Comparison of ENCODE assay signal across 8 cellular contexts in genomic region chr11:12235945-12236743, GRCh38.
A peak's percentile ranks its signal among the peaks of the same experiment; 100 is the strongest.
DNase-seq lines count a peak whose midpoint lies in the region; ATAC-seq and TF ChIP-seq lines count a peak whose summit lies in the region.

No MANE protein-coding gene starts in this region.

- H3K36me3 ChIP-seq in left ventricle myocardium inferior: peaks cover 36% of the 10 kb centered on the region
- peaks cover 0 to 14% (median 3%) of the 10 kb centered on the region in 4 donors for H3K36me3 ChIP-seq in sigmoid colon

- H3K4me3 Mint-ChIP-seq in activated naive CD8-positive, alpha-beta T cell: peak overlapping the region; percentile 53

- DNase-seq in DMS79 treated with DMSO at 0.1 percent for 48 hours (lab: John Stamatoyannopoulos, UW) (peak; percentile 57), RKO (ENCODE audit: low spot score) (peak; percentile 75), left ventricle myocardium inferior (no peak), sigmoid colon (no peak), HuH-7.5 (ENCODE audit: low spot score) (no peak)

- intact Hi-C loops in left ventricle myocardium inferior (cut with micrococcal nuclease) (loop anchor here (10.0 kb wide), 1 partner anchor 151 kb away; no protein-coding TSS in a partner anchor), sigmoid colon (cut with DNase I) (loop anchor here (2.0 to 5.0 kb wide), 2 partner anchors 73 to 124 kb away; partner anchors contain the start of gene MICAL2)

- ATAC-seq in GM19463 (IDR thresholded peaks at IDR 0.05; ENCODE audit: unreplicated experiment) (peak; percentile 65), HG03571 (IDR thresholded peaks at IDR 0.05; ENCODE audit: unreplicated experiment) (peak; percentile 70)

- H3K27ac Mint-ChIP-seq in activated naive CD8-positive, alpha-beta T cell: peak overlapping the region; percentile 77

- H3K9me3 ChIP-seq in left ventricle myocardium inferior (replicated peaks) (no peaks in the 10 kb centered on the region), sigmoid colon (no peaks in the 10 kb centered on the region)

- H3K27ac ChIP-seq in left ventricle myocardium inferior (replicated peaks) (peak overlapping the region; percentile 36), sigmoid colon (peak overlapping the region; percentile 77 to 89 (median 86))

- TF ChIP-seq CTCF in left ventricle myocardium inferior (IDR thresholded peaks at IDR 0.05; ENCODE audit: borderline replicate concordance): peak; percentile 81
- TF ChIP-seq CTCF in sigmoid colon (IDR thresholded peaks at IDR 0.05): peak; percentile 32 to 64 (median 56)

- no peaks in the 10 kb centered on the region for H3K9me3 Mint-ChIP-seq in activated naive CD8-positive, alpha-beta T cell (ENCODE audit: low read depth)

- H3K4me1 ChIP-seq in left ventricle myocardium inferior: peaks cover 55% of the 10 kb centered on the region
- peaks cover 0 to 83% (median 76%) of the 10 kb centered on the region in 4 donors for H3K4me1 ChIP-seq in sigmoid colon

- peaks cover 21% of the 10 kb centered on the region for H3K4me1 Mint-ChIP-seq in activated naive CD8-positive, alpha-beta T cell (ENCODE audit: low read depth)

- no peak for TF ChIP-seq POLR2A in sigmoid colon (IDR thresholded peaks at IDR 0.05)

- no peaks in the 10 kb centered on the region for H3K36me3 Mint-ChIP-seq in activated naive CD8-positive, alpha-beta T cell

- H3K4me3 ChIP-seq in left ventricle myocardium inferior (no peak overlapping the region), sigmoid colon (no peak overlapping the region)

- no peaks in the 10 kb centered on the region for H3K27me3 ChIP-seq in left ventricle myocardium inferior (ENCODE audit: low read depth)
- H3K27me3 ChIP-seq in sigmoid colon: no peaks in the 10 kb centered on the region

- H3K27me3 Mint-ChIP-seq in activated naive CD8-positive, alpha-beta T cell: no peaks in the 10 kb centered on the region

- whole genome bisulfite sequencing in sigmoid colon, 2 donors: 30 to 37% methylated on average over 13 of the region's 13 CpGs

- no peak for TF ChIP-seq EP300 in sigmoid colon (IDR thresholded peaks at IDR 0.05)

Comparison
In these comparisons a context has a peak if more than half of its experiments do, and no peak if none do; other contexts are left out.
1. DNase-seq: peak in DMS79 treated with DMSO at 0.1 percent for 48 hours (single experiment) and RKO (single experiment); none in left ventricle myocardium inferior (single experiment), sigmoid colon (single experiment) and HuH-7.5 (single experiment).